Comparison of ENCODE assay signal across 14 cellular contexts in genomic region chr6:14732226-14732844, GRCh38.
A peak's percentile ranks its signal among the peaks of the same experiment; 100 is the strongest.
DNase-seq lines count a peak whose midpoint lies in the region; ATAC-seq, FAIRE-seq and TF ChIP-seq lines count a peak whose summit lies in the region.
"Had no signal": no experiment of that assay in that cellular context is flagged by ENCODE, and none has a peak within 500 bp of the region (broad histone marks: within the 10 kb centered on the region; RNA-seq: fewer than 3 reads in every experiment).

No MANE protein-coding gene starts in this region.

- H2BK15ac ChIP-seq in H9 (ENCODE audit: low read depth, low read length): no peak overlapping the region

- H3K9me3 Mint-ChIP-seq in activated T-cell treated with anti-CD3 and anti-CD28 coated beads, Interleukin-2, amount 50 U/mL, for 4 hours: peaks cover 4% of the 10 kb centered on the region
- H3K9me3 Mint-ChIP-seq in activated B cell treated with CpG ODN at 0.5 μM for 24 hours (no peaks in the 10 kb centered on the region), H9 (no peaks in the 10 kb centered on the region; a peak in 1 of 5 replicates)
- H3K9me3 Mint-ChIP-seq in stimulated activated naive B cell treated with anti-CD40 and anti-IgM and Interleukin-4, amounts not matched to agents 10 μg/mL and 1 μg/mL and 100 μg/mL, for 72 hours: peaks cover 3 to 8% of the 10 kb centered on the region in 2 donors

- TF ChIP-seq POLR2A in erythroblast (IDR thresholded peaks at IDR 0.05; ENCODE audit: low read length): no peak

- intact Hi-C loops in activated B cell treated with CpG ODN at 0.5 μM for 24 hours (cut with micrococcal nuclease): loop anchor here (2.0 to 10.0 kb wide), 4 partner anchors 135 to 1392 kb away; partner anchors contain the start of gene MYLIP
- intact Hi-C loops in pancreas (cut with DNase I): no loop called here

- WGBS in pancreas, 2 donors: 47 to 52% methylated on average over 4 of the region's 4 CpGs
- WGBS in H9 (ENCODE audit: extremely low coverage, insufficient read length, low lambda C conversion rate): no CpG with 5 or more reads among the region's 4 CpGs

- no peak overlapping the region for H2BK12ac ChIP-seq in H9 (ENCODE audit: insufficient read length, low read depth, low read length)

- no peak overlapping the region for H3K23ac ChIP-seq in H9 (ENCODE audit: insufficient read length, low read depth, low read length)

- H3K36me3 Mint-ChIP-seq in activated T-cell treated with anti-CD3 and anti-CD28 coated beads, Interleukin-2, amount 50 U/mL, for 4 hours (ENCODE audit: insufficient read depth): peaks cover 2% of the 10 kb centered on the region
- no peaks in the 10 kb centered on the region for H3K36me3 Mint-ChIP-seq in activated B cell treated with CpG ODN at 0.5 μM for 24 hours (ENCODE audit: low read depth)
- H3K36me3 Mint-ChIP-seq in stimulated activated naive B cell treated with anti-CD40 and anti-IgM and Interleukin-4, amounts not matched to agents 10 μg/mL and 1 μg/mL and 100 μg/mL, for 72 hours: peaks cover 2 to 16% of the 10 kb centered on the region in 2 donors
- H3K36me3 Mint-ChIP-seq in H9 (ENCODE audit: insufficient read depth in 1 of 3, low read depth in 3 of 3): peaks cover 0 to 5% (median 3%) of the 10 kb centered on the region in 3 experiments; a peak in 3 of 7 replicates

- no peak overlapping the region for H2AK5ac ChIP-seq in H9 (ENCODE audit: insufficient read length, low read length)

- no peak overlapping the region for H2BK20ac ChIP-seq in H9 (ENCODE audit: low read depth, low read length, poor library complexity, severe bottlenecking)

- no peak for DNase-seq in activated T-cell treated with anti-CD3 and anti-CD28 coated beads, Interleukin-2, amount 50 U/mL, for 4 hours
- no peak for DNase-seq in activated T-cell treated with anti-CD3 and anti-CD28 coated beads, Interleukin-2, amount 50 U/mL, for 1 hour
- DNase-seq in activated B cell treated with CpG ODN at 0.5 μM for 24 hours (no peak), erythroblast (lab: John Stamatoyannopoulos, UW) (peak; percentile 30 to 68), pancreas (no peak), H9 (no peak)
- no peak for DNase-seq in stimulated activated naive B cell treated with anti-CD40 and anti-IgM and Interleukin-4, amounts not matched to agents 10 μg/mL and 1 μg/mL and 100 μg/mL, for 72 hours
- DNase-seq: colonic mucosa, DMS79 treated with DMSO at 0.1 percent for 48 hours, midbrain had no signal

- H3K9ac ChIP-seq in H9 (ENCODE audit: extremely low read depth, insufficient read length, low read length): no peak overlapping the region

- POLR2A ChIA-PET in activated B cell treated with CpG ODN at 0.5 μM for 24 hours (lab: Charles Lee): no interaction called here

- H3K9me3 ChIP-seq in pancreas (no peaks in the 10 kb centered on the region), H9 (ENCODE audit: control insufficient read depth, low read depth, low read length) (no peaks in the 10 kb centered on the region)
- H3K9me3 ChIP-seq: adrenal gland, colonic mucosa had no signal

- H3K4ac ChIP-seq in H9 (ENCODE audit: low read depth, low read length): no peak overlapping the region

- H2BK120ac ChIP-seq in H9 (ENCODE audit: low read depth, low read length, poor library complexity, severe bottlenecking): no peak overlapping the region

- H3K4me3 ChIP-seq in pancreas: no peak overlapping the region
- H3K4me3 ChIP-seq: adrenal gland, colonic mucosa, SK-N-MC had no signal

- H4K20me1 ChIP-seq in H9 (ENCODE audit: control insufficient read depth, insufficient read depth, insufficient read length): no peaks in the 10 kb centered on the region

- H3K27ac Mint-ChIP-seq in activated B cell treated with CpG ODN at 0.5 μM for 24 hours: peak overlapping the region; percentile 76
- peak overlapping the region; percentile 97 for H3K27ac Mint-ChIP-seq in stimulated activated naive B cell treated with anti-CD40 and anti-IgM and Interleukin-4, amounts not matched to agents 10 μg/mL and 1 μg/mL and 100 μg/mL, for 72 hours
- H3K27ac Mint-ChIP-seq in H9: peak overlapping the region in 1 of 3 experiments; percentile 55; a peak in 2 of 7 replicates
- H3K27ac Mint-ChIP-seq: WTC11 had no signal

- H3K4me2 ChIP-seq in H9 (ENCODE audit: insufficient read depth, insufficient read length, low read length): no peak overlapping the region

- H3K4me1 ChIP-seq in pancreas (no peaks in the 10 kb centered on the region), H9 (ENCODE audit: insufficient read depth, low read length) (peaks cover 17% of the 10 kb centered on the region)
- H3K4me1 ChIP-seq: colonic mucosa had no signal

- no peak overlapping the region for H3K27ac ChIP-seq in pancreas
- no peak overlapping the region for H3K27ac ChIP-seq in H9 (ENCODE audit: insufficient read length, low read depth, low read length)
- H3K27ac ChIP-seq: adrenal gland, colonic mucosa, SK-N-MC had no signal

- no peak for ATAC-seq in activated T-cell treated with anti-CD3 and anti-CD28 coated beads, Interleukin-2, amount 50 U/mL, for 4 hours
- ATAC-seq in activated B cell treated with CpG ODN at 0.5 μM for 24 hours (ENCODE audit: low read depth) (no peak), pancreas (no peak), HG03097 (IDR thresholded peaks at IDR 0.05; ENCODE audit: low FRiP score, unreplicated experiment) (no peak)
- ATAC-seq in stimulated activated naive B cell treated with anti-CD40 and anti-IgM and Interleukin-4, amounts not matched to agents 10 μg/mL and 1 μg/mL and 100 μg/mL, for 72 hours (replicated peaks): peak; percentile 2 to 4

- no peak overlapping the region for H3K18ac ChIP-seq in H9 (ENCODE audit: insufficient read length, low read depth, low read length)

- H3K27me3 Mint-ChIP-seq in activated T-cell treated with anti-CD3 and anti-CD28 coated beads, Interleukin-2, amount 50 U/mL, for 4 hours (ENCODE audit: low read depth): no peaks in the 10 kb centered on the region
- H3K27me3 Mint-ChIP-seq in activated B cell treated with CpG ODN at 0.5 μM for 24 hours (no peaks in the 10 kb centered on the region), H9 (ENCODE audit: low read depth) (peaks cover 14% of the 10 kb centered on the region)
- no peaks in the 10 kb centered on the region for H3K27me3 Mint-ChIP-seq in stimulated activated naive B cell treated with anti-CD40 and anti-IgM and Interleukin-4, amounts not matched to agents 10 μg/mL and 1 μg/mL and 100 μg/mL, for 72 hours

- CTCF ChIA-PET in activated B cell treated with CpG ODN at 0.5 μM for 24 hours (lab: Charles Lee): interaction anchor here (0.6 kb wide), 1 partner anchor 145 kb away, joined by 3 read pairs; no protein-coding TSS in a partner anchor

- H4K8ac ChIP-seq in H9 (replicated peaks; ENCODE audit: insufficient read length, low read depth, low read length): no peak overlapping the region

- H3K56ac ChIP-seq in H9 (ENCODE audit: insufficient read length, low read depth, low read length): no peak overlapping the region

- H3K4me3 Mint-ChIP-seq in activated T-cell treated with anti-CD3 and anti-CD28 coated beads, Interleukin-2, amount 50 U/mL, for 4 hours: peak overlapping the region; percentile 27
- H3K4me3 Mint-ChIP-seq in activated B cell treated with CpG ODN at 0.5 μM for 24 hours (peak overlapping the region; percentile 11), H9 (no peak overlapping the region)
- H3K4me3 Mint-ChIP-seq in stimulated activated naive B cell treated with anti-CD40 and anti-IgM and Interleukin-4, amounts not matched to agents 10 μg/mL and 1 μg/mL and 100 μg/mL, for 72 hours: peak overlapping the region; percentile 60 to 64
- H3K4me3 Mint-ChIP-seq: WTC11 had no signal

- H3K23me2 ChIP-seq in H9 (ENCODE audit: insufficient read length, low read depth, low read length, poor library complexity, severe bottlenecking): no peaks in the 10 kb centered on the region

- no peaks in the 10 kb centered on the region for H3K27me3 ChIP-seq in pancreas
- H3K27me3 ChIP-seq in H9 (ENCODE audit: insufficient read depth, low read length): no peaks in the 10 kb centered on the region
- H3K27me3 ChIP-seq: adrenal gland, colonic mucosa had no signal

- no peak overlapping the region for H4K5ac ChIP-seq in H9 (ENCODE audit: insufficient read length, low read depth, low read length)

- H3K79me2 ChIP-seq in H9 (ENCODE audit: insufficient read depth, low read length): no peaks in the 10 kb centered on the region

- no peak overlapping the region for H3T11ph ChIP-seq in H9 (ENCODE audit: low read length)

- H2BK5ac ChIP-seq in H9 (ENCODE audit: insufficient read length, low read length): no peak overlapping the region

- no peak for FAIRE-seq in pancreas (lab: Jason Lieb, UNC)

- H2AFZ ChIP-seq in H9 (ENCODE audit: low read length): no peak overlapping the region

- peaks cover 94% of the 10 kb centered on the region for H3K4me1 Mint-ChIP-seq in activated T-cell treated with anti-CD3 and anti-CD28 coated beads, Interleukin-2, amount 50 U/mL, for 4 hours (ENCODE audit: low read depth)
- peaks cover 99% of the 10 kb centered on the region for H3K4me1 Mint-ChIP-seq in activated B cell treated with CpG ODN at 0.5 μM for 24 hours
- peaks cover 80 to 99% of the 10 kb centered on the region in 2 donors for H3K4me1 Mint-ChIP-seq in stimulated activated naive B cell treated with anti-CD40 and anti-IgM and Interleukin-4, amounts not matched to agents 10 μg/mL and 1 μg/mL and 100 μg/mL, for 72 hours
- H3K4me1 Mint-ChIP-seq in H9: peaks cover 37 to 63% of the 10 kb centered on the region in 2 experiments

- H4K91ac ChIP-seq in H9 (ENCODE audit: insufficient read length, low read depth, low read length): no peak overlapping the region

- TF ChIP-seq CTCF in activated B cell treated with CpG ODN at 0.5 μM for 24 hours (IDR thresholded peaks at IDR 0.05): no peak
- no peak for TF ChIP-seq CTCF in pancreas (IDR thresholded peaks at IDR 0.05)
- no peak for TF ChIP-seq CTCF in H9 (conservative IDR thresholded peaks at IDR 0.05)

- H3K14ac ChIP-seq in H9 (ENCODE audit: insufficient read depth, low read length): no peak overlapping the region

- H3K36me3 ChIP-seq in pancreas: no peaks in the 10 kb centered on the region
- H3K36me3 ChIP-seq: adrenal gland, colonic mucosa had no signal

- H3K79me1 ChIP-seq in H9 (ENCODE audit: insufficient read depth, low read depth, low read length, poor library complexity, severe bottlenecking): no peaks in the 10 kb centered on the region

Comparison
In these comparisons a context has a peak if more than half of its experiments do, and no peak if none do; other contexts are left out.
1. ATAC-seq: peak in stimulated activated naive B cell treated with anti-CD40 and anti-IgM and Interleukin-4, amounts not matched to agents 10 μg/mL and 1 μg/mL and 100 μg/mL, for 72 hours (2 of 2); none in activated T-cell treated with anti-CD3 and anti-CD28 coated beads, Interleukin-2, amount 50 U/mL, for 4 hours (0 of 2), activated B cell treated with CpG ODN at 0.5 μM for 24 hours (single experiment), pancreas (0 of 4) and HG03097 (single experiment).
2. DNase-seq: peak in erythroblast (2 of 2); none in activated T-cell treated with anti-CD3 and anti-CD28 coated beads, Interleukin-2, amount 50 U/mL, for 4 hours (single experiment), activated T-cell treated with anti-CD3 and anti-CD28 coated beads, Interleukin-2, amount 50 U/mL, for 1 hour (single experiment), activated B cell treated with CpG ODN at 0.5 μM for 24 hours (single experiment), stimulated activated naive B cell treated with anti-CD40 and anti-IgM and Interleukin-4, amounts not matched to agents 10 μg/mL and 1 μg/mL and 100 μg/mL, for 72 hours (single experiment), pancreas (0 of 6) and H9 (single experiment).
3. H3K4me3 Mint-ChIP-seq: peak in activated T-cell treated with anti-CD3 and anti-CD28 coated beads, Interleukin-2, amount 50 U/mL, for 4 hours (single experiment), activated B cell treated with CpG ODN at 0.5 μM for 24 hours (single experiment) and stimulated activated naive B cell treated with anti-CD40 and anti-IgM and Interleukin-4, amounts not matched to agents 10 μg/mL and 1 μg/mL and 100 μg/mL, for 72 hours (2 of 2); none in H9 (0 of 2).